In the genomic region with DNA sequence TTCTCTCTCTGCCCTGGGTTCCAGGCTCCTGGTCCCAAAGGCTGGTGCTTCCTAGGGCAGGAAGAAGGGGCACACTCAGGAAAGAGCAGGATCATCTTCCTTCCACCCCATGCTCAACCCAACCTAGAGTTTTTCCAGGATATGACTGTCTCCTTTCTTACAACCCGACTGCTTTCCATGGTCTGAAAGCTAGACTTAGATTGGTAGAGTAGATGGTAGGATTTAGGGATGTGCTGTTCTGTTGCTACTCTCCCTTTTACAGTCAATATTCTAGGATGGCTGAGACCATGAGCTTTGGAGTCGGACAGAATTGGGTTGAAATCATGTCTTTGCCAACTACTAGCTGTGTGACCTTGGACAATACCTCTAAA, we compare ENCODE assay signal across 18 cellular contexts. TPM values are rescaled to one million over a fixed set of nuclear protein-coding genes. Genes with fewer than 3 reads are reported as not detected.
DNase-seq lines count a peak whose midpoint lies in the region; ATAC-seq and TF ChIP-seq lines count a peak whose summit lies in the region.
"Had no signal": no experiment of that assay in that cellular context is flagged by ENCODE, and none has a peak within 500 bp of the region (broad histone marks: within the 10 kb centered on the region; RNA-seq: fewer than 3 reads in every experiment).

No MANE protein-coding gene starts in this region.

- no peaks in the 10 kb centered on the region for H3K4me1 Mint-ChIP-seq in activated naive CD8-positive, alpha-beta T cell treated with anti-CD3 and anti-CD28 coated beads, Interleukin-2, amount 50 U/mL, for 24 hours

- peak; percentile 28 for ATAC-seq in IMR-90 (ENCODE audit: low read depth)
- ATAC-seq in GM19351 (IDR thresholded peaks at IDR 0.05; ENCODE audit: unreplicated experiment): no peak
- no peak for ATAC-seq in activated naive CD8-positive, alpha-beta T cell treated with anti-CD3 and anti-CD28 coated beads, Interleukin-2, amount 50 U/mL, for 24 hours
- ATAC-seq: A549, GM23338, Panc1 had no signal

- H3K27ac Mint-ChIP-seq in activated naive CD8-positive, alpha-beta T cell treated with anti-CD3 and anti-CD28 coated beads, Interleukin-2, amount 50 U/mL, for 24 hours: no peak overlapping the region
- H3K27ac Mint-ChIP-seq: GM23338 had no signal

- H3K79me2 ChIP-seq in fibroblast of lung (ENCODE audit: control insufficient read depth, insufficient read depth, low read length): no peaks in the 10 kb centered on the region

- no peaks in the 10 kb centered on the region for H3K9me3 Mint-ChIP-seq in activated naive CD8-positive, alpha-beta T cell treated with anti-CD3 and anti-CD28 coated beads, Interleukin-2, amount 50 U/mL, for 24 hours

- CTCF ChIA-PET in IMR-90 (lab: Yijun Ruan, JAX): interaction anchor here (0.8 to 1.3 kb wide), 4 partner anchors 18 to 425 kb away, joined by 3 to 4 read pairs (median 4); no protein-coding TSS in a partner anchor

- H4K91ac ChIP-seq in IMR-90 (ENCODE audit: insufficient read depth, low read depth, low read length): peak overlapping the region; percentile 88

- no peak for TF ChIP-seq RAD21 in IMR-90 (IDR thresholded peaks at IDR 0.05; ENCODE audit: low read length)

- H3K9me1 ChIP-seq in IMR-90 (ENCODE audit: insufficient read depth, low read length): peaks cover 17% of the 10 kb centered on the region

- H3K36me3 Mint-ChIP-seq in activated naive CD8-positive, alpha-beta T cell treated with anti-CD3 and anti-CD28 coated beads, Interleukin-2, amount 50 U/mL, for 24 hours (ENCODE audit: low read depth): no peaks in the 10 kb centered on the region

- H3K27me3 ChIP-seq in IMR-90 (ENCODE audit: control insufficient read depth, insufficient read depth, low read length) (no peaks in the 10 kb centered on the region), fibroblast of lung (ENCODE audit: control insufficient read depth, insufficient read depth, low read length) (no peaks in the 10 kb centered on the region), muscle layer of colon (ENCODE audit: control insufficient read depth in 1 of 2, insufficient read depth in 2 of 2, low read length in 2 of 2) (no peaks in the 10 kb centered on the region), stomach smooth muscle (ENCODE audit: control insufficient read depth in 1 of 2, insufficient read depth in 2 of 2, low read length in 2 of 2) (no peaks in the 10 kb centered on the region)

- peak overlapping the region; percentile 65 for H2AK9ac ChIP-seq in IMR-90 (replicated peaks; ENCODE audit: low read depth, low read length, poor library complexity)

- peak overlapping the region; percentile 7 to 87; a peak in 3 of 4 replicates for H4K8ac ChIP-seq in IMR-90 (ENCODE audit: low read depth in 2 of 2, low read length in 2 of 2)

- H3K36me3 ChIP-seq in IMR-90 (ENCODE audit: control insufficient read depth, insufficient read depth, low read length) (no peaks in the 10 kb centered on the region), fibroblast of lung (ENCODE audit: control insufficient read depth, insufficient read depth, low read length) (no peaks in the 10 kb centered on the region), muscle layer of colon (ENCODE audit: insufficient read depth, low read length) (no peaks in the 10 kb centered on the region), stomach smooth muscle (ENCODE audit: control insufficient read depth in 2 of 2, insufficient read depth in 2 of 2, low read length in 2 of 2) (no peaks in the 10 kb centered on the region)

- H3K9ac ChIP-seq in IMR-90 (ENCODE audit: low read depth, low read length) (peak overlapping the region; percentile 42; the same call in 1 of the 2 replicates), fibroblast of lung (ENCODE audit: insufficient read depth, low read length) (no peak overlapping the region), muscle layer of colon (ENCODE audit: low read length) (no peak overlapping the region), stomach smooth muscle (ENCODE audit: low read length in 2 of 2) (no peak overlapping the region)

- H4K5ac ChIP-seq in IMR-90 (ENCODE audit: low read depth, low read length): peak overlapping the region; percentile 89; the same call in 1 of the 2 replicates

- H2AK5ac ChIP-seq in IMR-90 (ENCODE audit: low read depth, low read length): peak overlapping the region; percentile 85

- H4K20me1 ChIP-seq in IMR-90 (ENCODE audit: insufficient read depth, low read length): no peaks in the 10 kb centered on the region
- no peaks in the 10 kb centered on the region for H4K20me1 ChIP-seq in fibroblast of lung (ENCODE audit: control insufficient read depth, extremely low read depth, insufficient read depth, low read length)

- peak overlapping the region; percentile 99 for H2BK20ac ChIP-seq in IMR-90 (ENCODE audit: low read depth, low read length)

- in situ Hi-C loops in IMR-90 (cut with MboI; ENCODE audit: low sequenced_read_pairs): no loop called here

- H2BK15ac ChIP-seq in IMR-90 (ENCODE audit: low read depth, low read length): peak overlapping the region; percentile 59; the same call in 1 of the 3 replicates

- H3K4me2 ChIP-seq in IMR-90 (ENCODE audit: low read depth, low read length) (peak overlapping the region; percentile 71), fibroblast of lung (ENCODE audit: extremely low read depth, insufficient read depth, low read length) (peak overlapping the region; percentile 40)
- H3K4me2 ChIP-seq: A549, GM23338 had no signal

- dilution Hi-C loops in IMR-90 (cut with HindIII; ENCODE audit: low sequenced_read_pairs, unreplicated experiment): no loop called here

- TF ChIP-seq POLR2A in IMR-90 (IDR thresholded peaks at IDR 0.05; ENCODE audit: low read depth, low read length): no peak

- H3K23ac ChIP-seq in IMR-90 (ENCODE audit: low read depth, low read length): peak overlapping the region; percentile 99

- WGBS in IMR-90 (ENCODE audit: extremely low coverage in 2 of 2, insufficient read length in 1 of 2), 2 experiments: no CpG with 5 or more reads among the region's 2 CpGs

- peaks cover 9% of the 10 kb centered on the region for H3K27me3 Mint-ChIP-seq in activated naive CD8-positive, alpha-beta T cell treated with anti-CD3 and anti-CD28 coated beads, Interleukin-2, amount 50 U/mL, for 24 hours

- no TSS peak for BruUV-seq in IMR-90 (replicated peaks; lab: Mats Ljungman, UMichigan)

- H2AFZ ChIP-seq in IMR-90 (replicated peaks; ENCODE audit: low read length, poor library complexity) (peak overlapping the region; percentile 72), fibroblast of lung (ENCODE audit: low read length) (no peak overlapping the region)
- H2AFZ ChIP-seq: GM23338 had no signal

- H2BK5ac ChIP-seq in IMR-90 (ENCODE audit: low read depth, low read length, poor library complexity, severe bottlenecking): peak overlapping the region; percentile 21

- intact Hi-C loops in IMR-90 (cut with micrococcal nuclease): no loop called here

- H3K56ac ChIP-seq in IMR-90 (ENCODE audit: extremely low read depth, insufficient read depth, low read length): no peak overlapping the region

- peak overlapping the region; percentile 98 for H3K14ac ChIP-seq in IMR-90 (replicated peaks; ENCODE audit: low read depth, low read length)

- H3K4me1 ChIP-seq in IMR-90 (ENCODE audit: control insufficient read depth, insufficient read depth, low read length) (peaks cover 28% of the 10 kb centered on the region), fibroblast of lung (ENCODE audit: control insufficient read depth, extremely low read depth, insufficient read depth, low read length) (peaks cover 18% of the 10 kb centered on the region), muscle layer of colon (ENCODE audit: insufficient read depth, low read length) (peaks cover 74% of the 10 kb centered on the region), stomach smooth muscle (ENCODE audit: control insufficient read depth, insufficient read depth, low read length) (peaks cover 49% of the 10 kb centered on the region)
- H3K4me1 ChIP-seq: A549 had no signal

- H2BK120ac ChIP-seq in IMR-90 (ENCODE audit: low read depth, low read length): peak overlapping the region; percentile 97

- POLR2A ChIA-PET in IMR-90 (lab: Charles Lee; ENCODE audit: unreplicated experiment): no interaction called here

- H3K27ac ChIP-seq in IMR-90 (ENCODE audit: insufficient read depth, low read length) (peak overlapping the region; percentile 82; the same call in 1 of the 2 replicates), fibroblast of lung (ENCODE audit: insufficient read depth, low read length) (no peak overlapping the region), muscle layer of colon (ENCODE audit: low read depth, low read length) (peak overlapping the region; percentile 79), stomach smooth muscle (ENCODE audit: low read length) (peak overlapping the region; percentile 90)
- H3K27ac ChIP-seq: A549 had no signal

- TF ChIP-seq CTCF in IMR-90 (conservative IDR thresholded peaks at IDR 0.05; ENCODE audit: low read depth, low read length): no peak
- TF ChIP-seq CTCF in fibroblast of lung (conservative IDR thresholded peaks at IDR 0.05 in 1 of 2, IDR thresholded peaks at IDR 0.05 in 1 of 2; ENCODE audit: low read depth in 1 of 2, low read length in 2 of 2): no peak

- no peak overlapping the region for H3K4me3 Mint-ChIP-seq in activated naive CD8-positive, alpha-beta T cell treated with anti-CD3 and anti-CD28 coated beads, Interleukin-2, amount 50 U/mL, for 24 hours
- H3K4me3 Mint-ChIP-seq: GM23338 had no signal

- DNase-seq in IMR-90 (no peak), fibroblast of lung (ENCODE audit: low read depth in 2 of 2) (no peak), iPS-NIHi11 (ENCODE audit: low spot score) (no peak)
- DNase-seq in NK-92 treated with Interleukin-12 subunit alpha and Interleukin-12 subunit beta, amount 100 ng/mL, for 24 hours (lab: John Stamatoyannopoulos, UW): no peak
- DNase-seq in activated naive CD8-positive, alpha-beta T cell treated with anti-CD3 and anti-CD28 coated beads, Interleukin-2, amount 50 U/mL, for 24 hours: no peak
- DNase-seq: C1 segment of cervical spinal cord, DND-41, NCI-H1048, NCI-H2107, NCI-H226, NCI-H524 treated with DMSO at 0.1 percent for 48 hours had no signal

- no peaks in the 10 kb centered on the region for H3K9me3 ChIP-seq in IMR-90 (ENCODE audit: control insufficient read depth, insufficient read depth, low read length)
- no peaks in the 10 kb centered on the region for H3K9me3 ChIP-seq in fibroblast of lung (ENCODE audit: control insufficient read depth, insufficient read depth, low read depth, low read length)
- H3K9me3 ChIP-seq in muscle layer of colon (ENCODE audit: low read length): no peaks in the 10 kb centered on the region
- no peaks in the 10 kb centered on the region for H3K9me3 ChIP-seq in stomach smooth muscle (ENCODE audit: control insufficient read depth in 2 of 2, low read length in 2 of 2)
- H3K9me3 ChIP-seq: A549 had no signal

- H3K18ac ChIP-seq in IMR-90 (ENCODE audit: low read depth, low read length): peak overlapping the region; percentile 95

- H3K4me3 ChIP-seq in IMR-90 (ENCODE audit: insufficient read depth, low read depth, low read length): no peak overlapping the region
- H3K4me3 ChIP-seq in fibroblast of lung (replicated peaks in 1 of 4; ENCODE audit: control extremely low read depth in 1 of 4, insufficient read depth in 1 of 4, low read depth in 3 of 4, low read length in 4 of 4): no peak overlapping the region
- H3K4me3 ChIP-seq in muscle layer of colon (ENCODE audit: low read depth in 1 of 2, low read length in 2 of 2): no peak overlapping the region
- H3K4me3 ChIP-seq in stomach smooth muscle (ENCODE audit: low read length in 2 of 2): peak overlapping the region; percentile 16 to 48
- H3K4me3 ChIP-seq: A549, GM23338 had no signal

- peak overlapping the region; percentile 98 for H3K4ac ChIP-seq in IMR-90 (ENCODE audit: low read depth, low read length)

- H3K79me1 ChIP-seq in IMR-90 (ENCODE audit: low read depth in 1 of 2, low read length in 2 of 2): no peaks in the 10 kb centered on the region

RNA-seq across cellular contexts. Expression of gene IGFBP5, which starts 45.9 kb away (rescaled TPM):
- 392 and 433 TPM in 2 replicates for total RNA-seq in IMR-90 (2012; rRNA removed)
- 1,339 and 1,767 TPM in 2 replicates for polyA plus RNA-seq in IMR-90 (2012; rRNA removed)
- polyA plus RNA-seq in IMR-90 (2012; cell fraction: cytosol; rRNA removed): 847 and 1,056 TPM in 2 replicates
- 732 and 841 TPM in 2 replicates for polyA plus RNA-seq in IMR-90 (2012; cell fraction: nucleus; rRNA removed; ENCODE audit: low replicate concordance)
- 783 and 1,100 TPM in 2 replicates for total RNA-seq in fibroblast of lung
- 712 and 2,607 TPM in 2 replicates for polyA plus RNA-seq in fibroblast of lung
- 532 and 2,380 TPM in 2 replicates for polyA plus RNA-seq in fibroblast of lung (2012)
- 654 and 2,537 TPM in 2 replicates for polyA minus RNA-seq in fibroblast of lung (ENCODE audit: low replicate concordance)
- total RNA-seq: MCF 10A had no signal

Comparison
In these comparisons a context has a peak if more than half of its experiments do, and no peak if none do; other contexts are left out.
1. H3K4me3 ChIP-seq: peak in stomach smooth muscle (2 of 2); none in IMR-90 (single experiment), fibroblast of lung (0 of 4) and muscle layer of colon (0 of 2).